In the genomic region with DNA sequence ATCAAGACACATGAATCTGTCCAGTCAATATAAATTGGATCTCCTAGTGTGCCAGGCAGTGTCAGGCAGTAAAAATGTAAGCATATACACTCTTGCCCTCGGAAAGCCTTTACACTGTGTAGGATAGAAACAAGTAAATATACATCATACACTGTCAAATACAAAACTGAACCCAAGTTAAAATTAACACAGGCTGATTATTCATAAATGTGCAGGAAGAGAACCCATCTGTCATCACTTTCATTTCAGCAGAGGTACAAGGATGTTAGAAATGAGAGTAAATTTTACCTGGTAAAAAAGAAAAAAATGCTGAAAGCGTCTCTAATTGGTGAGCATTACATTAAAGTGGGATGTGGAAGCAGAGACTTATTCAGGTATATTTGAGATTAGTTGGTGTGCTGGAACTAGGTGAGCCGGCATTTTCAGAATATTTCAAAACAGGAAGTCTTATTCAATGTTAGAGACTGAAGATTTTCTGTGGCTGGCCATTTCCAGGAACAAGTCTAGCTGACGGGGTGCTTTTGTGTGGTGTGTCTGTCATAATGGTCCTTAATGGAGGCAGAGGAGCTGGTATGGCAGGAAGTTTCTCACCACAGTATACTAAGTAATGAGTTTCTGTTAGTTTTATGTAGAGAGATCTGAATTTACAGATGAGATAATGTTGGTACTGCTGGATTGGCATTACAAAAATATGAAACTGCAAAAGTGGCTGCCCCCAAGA, we compare ENCODE assay signal across 8 cellular contexts.
DNase-seq lines count a peak whose midpoint lies in the region; ATAC-seq and TF ChIP-seq lines count a peak whose summit lies in the region.

No MANE protein-coding gene starts in this region.

- H3K36me3 Mint-ChIP-seq in activated T-helper 17 cell treated with anti-CD3 and anti-CD28 coated beads, Interleukin-2, amount 50 U/mL, for 72 hours (ENCODE audit: low read depth) = no peaks in the 10 kb centered on the region
- peaks cover 0 to 6% (median 0%) of the 10 kb centered on the region in 3 donors for H3K36me3 Mint-ChIP-seq in immature natural killer cell

- POLR2A ChIA-PET in OCI-LY7 (lab: Charles Lee) = interaction anchor here (0.6 to 1.7 kb wide), 4 partner anchors 10 to 543 kb away, joined by 3 to 4 read pairs (median 4); no protein-coding TSS in a partner anchor

- no peaks in the 10 kb centered on the region for H3K9me2 ChIP-seq in OCI-LY7 (ENCODE audit: insufficient read depth, low read length)

- ATAC-seq in GM18517 (IDR thresholded peaks at IDR 0.05; ENCODE audit: unreplicated experiment) (peak; percentile 100), HG02885 (IDR thresholded peaks at IDR 0.05; ENCODE audit: poor library complexity, unreplicated experiment) (peak; percentile 100)
- peak; percentile 96 for ATAC-seq in activated T-helper 17 cell treated with anti-CD3 and anti-CD28 coated beads, Interleukin-2, amount 50 U/mL, for 72 hours (replicated peaks)

- H4K20me1 ChIP-seq in OCI-LY7 (ENCODE audit: insufficient read depth, low read length) = no peaks in the 10 kb centered on the region

- peak overlapping the region; percentile 80 for H3K4me2 ChIP-seq in OCI-LY7 (ENCODE audit: low read length)

- no peaks in the 10 kb centered on the region for H3K36me3 ChIP-seq in OCI-LY7 (ENCODE audit: insufficient read depth, low read length)

- peaks cover 3% of the 10 kb centered on the region for H3K9me3 Mint-ChIP-seq in activated T-helper 17 cell treated with anti-CD3 and anti-CD28 coated beads, Interleukin-2, amount 50 U/mL, for 72 hours
- H3K9me3 Mint-ChIP-seq in immature natural killer cell = no peaks in the 10 kb centered on the region

- peak overlapping the region; percentile 100 for H2AFZ ChIP-seq in OCI-LY7 (ENCODE audit: low read length)

- peak overlapping the region; percentile 35 for H3K27ac ChIP-seq in OCI-LY7 (ENCODE audit: low read depth, low read length, poor library complexity, severe bottlenecking)

- BruUV-seq in OCI-LY7 (replicated peaks; lab: Mats Ljungman, UMichigan) = no TSS peak

- intact Hi-C loops in OCI-LY7 (cut with micrococcal nuclease; ENCODE audit: unreplicated experiment) = no loop called here

- CTCF ChIA-PET in OCI-LY7 (lab: Charles Lee; ENCODE audit: unreplicated experiment) = no interaction called here

- no peaks in the 10 kb centered on the region for H3K27me3 Mint-ChIP-seq in activated T-helper 17 cell treated with anti-CD3 and anti-CD28 coated beads, Interleukin-2, amount 50 U/mL, for 72 hours
- H3K27me3 Mint-ChIP-seq in immature natural killer cell (ENCODE audit: low read depth in 3 of 3) = peaks cover 0 to 2% (median 0%) of the 10 kb centered on the region in 3 donors

- peaks cover 6% of the 10 kb centered on the region; the same call in 1 of the 2 replicates for H3K9me3 ChIP-seq in OCI-LY7 (ENCODE audit: low read length)

- peak; percentile 77 for DNase-seq in OCI-LY7 (ENCODE audit: low spot score)
- DNase-seq in immature natural killer cell = peak; percentile 82 to 86 (median 85)
- peak; percentile 46 to 65 (median 58) for DNase-seq in stimulated activated CD4-positive, alpha-beta T cell treated with anti-CD3 and anti-CD28 coated beads, TNF-alpha, amount 100 ng/mL, for 48 hours (ENCODE audit: low read depth in 3 of 3)
- no peak for DNase-seq in SK-N-DZ (ENCODE audit: low spot score)
- no peak for DNase-seq in DMS79 (lab: John Stamatoyannopoulos, UW)

- H3K27ac Mint-ChIP-seq in activated T-helper 17 cell treated with anti-CD3 and anti-CD28 coated beads, Interleukin-2, amount 50 U/mL, for 72 hours = peak overlapping the region; percentile 94
- peak overlapping the region; percentile 89 to 100 (median 95) for H3K27ac Mint-ChIP-seq in immature natural killer cell

- H3K4me3 ChIP-seq in OCI-LY7 (ENCODE audit: low read depth, low read length, poor library complexity, severe bottlenecking) = peak overlapping the region; percentile 58

- H3K4me1 Mint-ChIP-seq in activated T-helper 17 cell treated with anti-CD3 and anti-CD28 coated beads, Interleukin-2, amount 50 U/mL, for 72 hours = peaks cover 42% of the 10 kb centered on the region
- peaks cover 58 to 67% of the 10 kb centered on the region in 2 donors for H3K4me1 Mint-ChIP-seq in immature natural killer cell

- peak overlapping the region; percentile 85 for H3K4me3 Mint-ChIP-seq in activated T-helper 17 cell treated with anti-CD3 and anti-CD28 coated beads, Interleukin-2, amount 50 U/mL, for 72 hours
- H3K4me3 Mint-ChIP-seq in immature natural killer cell = peak overlapping the region; percentile 76 to 89 (median 82)

- H3K79me2 ChIP-seq in OCI-LY7 (ENCODE audit: insufficient read depth, low read depth, low read length) = no peaks in the 10 kb centered on the region

- H3K4me1 ChIP-seq in OCI-LY7 (ENCODE audit: insufficient read depth, low read length, poor library complexity, severe bottlenecking) = peaks cover 16% of the 10 kb centered on the region

- TF ChIP-seq CTCF in OCI-LY7 (conservative IDR thresholded peaks at IDR 0.05; ENCODE audit: low read length) = no peak

Comparison
In these comparisons a context has a peak if more than half of its experiments do, and no peak if none do; other contexts are left out.
1. DNase-seq: peak in OCI-LY7 (single experiment), immature natural killer cell (3 of 3) and stimulated activated CD4-positive, alpha-beta T cell treated with anti-CD3 and anti-CD28 coated beads, TNF-alpha, amount 100 ng/mL, for 48 hours (3 of 3); none in SK-N-DZ (single experiment) and DMS79 (single experiment).
2. Peak in every context shown above with its lines, with median percentiles within 50 percentile points of each other: ATAC-seq.